ENCODE assay signal across 8 cellular contexts in genomic region chr6:31559958-31560696, GRCh38. TPM values are rescaled to one million over a fixed set of nuclear protein-coding genes. Genes with fewer than 3 reads are reported as not detected.
DNase-seq lines count a peak whose midpoint lies in the region; ATAC-seq and TF ChIP-seq lines count a peak whose summit lies in the region.

No MANE protein-coding gene starts in this region.

- H3K36me3 ChIP-seq in lung (ENCODE audit: control insufficient read depth in 2 of 2, insufficient read depth in 2 of 2, low read length in 2 of 2) (peaks cover 6 to 18% of the 10 kb centered on the region in 2 donors), aorta (ENCODE audit: control insufficient read depth in 1 of 2, insufficient read depth in 2 of 2, low read length in 1 of 2) (peaks cover 0 to 3% of the 10 kb centered on the region in 2 donors)

- peaks cover 16% of the 10 kb centered on the region for H3K36me3 Mint-ChIP-seq in central memory CD8-positive, alpha-beta T cell (ENCODE audit: insufficient read depth)

- intact Hi-C loops in aorta (cut with DNase I) = no loop called here

- H3K4me1 ChIP-seq in lung (ENCODE audit: control insufficient read depth in 2 of 2, insufficient read depth in 2 of 2, low read length in 2 of 2) (peaks cover 0 to 27% of the 10 kb centered on the region in 2 donors), aorta (ENCODE audit: control insufficient read depth in 1 of 2, insufficient read depth in 2 of 2, low read length in 2 of 2) (no peaks in the 10 kb centered on the region)

- peak overlapping the region; percentile 84 for H3K4me3 Mint-ChIP-seq in central memory CD8-positive, alpha-beta T cell

- H3K27me3 ChIP-seq in lung (ENCODE audit: control insufficient read depth, insufficient read depth) = no peaks in the 10 kb centered on the region
- no peaks in the 10 kb centered on the region for H3K27me3 ChIP-seq in aorta (ENCODE audit: control insufficient read depth in 1 of 2, insufficient read depth in 2 of 2, low read length in 1 of 2)

- DNase-seq in AG10803 (ENCODE audit: low read depth) (peak; percentile 67), lung (ENCODE audit: low spot score) (peak; percentile 65), aorta (peak; percentile 79 to 80), NCI-H1048 (lab: John Stamatoyannopoulos, UW) (no peak)
- DNase-seq in central memory CD8-positive, alpha-beta T cell (ENCODE audit: low spot score in 2 of 2) = peak in 1 of 2 donors; percentile 33

- H3K27me3 Mint-ChIP-seq in central memory CD8-positive, alpha-beta T cell = no peaks in the 10 kb centered on the region

- H3K27ac ChIP-seq in lung (ENCODE audit: low read depth in 1 of 2, low read length in 1 of 2) (peak overlapping the region; percentile 24 to 87), aorta (ENCODE audit: low read depth in 1 of 2, low read length in 2 of 2) (no peak overlapping the region)

- H3K4me3 ChIP-seq in AG10803 (ENCODE audit: low read length) (no peak overlapping the region), lung (no peak overlapping the region), aorta (ENCODE audit: low read length in 2 of 2) (no peak overlapping the region)

- no peaks in the 10 kb centered on the region for H3K9me3 ChIP-seq in lung (ENCODE audit: control insufficient read depth in 2 of 2, insufficient read depth in 1 of 2, low read length in 1 of 2)
- H3K9me3 ChIP-seq in aorta (ENCODE audit: control insufficient read depth, low read length) = no peaks in the 10 kb centered on the region

- no peaks in the 10 kb centered on the region for H3K9me3 Mint-ChIP-seq in central memory CD8-positive, alpha-beta T cell

- peak; percentile 68 for ATAC-seq in GM19023 (IDR thresholded peaks at IDR 0.05; ENCODE audit: unreplicated experiment)
- peak; percentile 63 for ATAC-seq in HG03139 (IDR thresholded peaks at IDR 0.05; ENCODE audit: unreplicated experiment)
- peak; percentile 86 for ATAC-seq in SK-N-SH treated with all-trans-retinoic acid at 6 μM for 48 hours
- peak; percentile 65 for ATAC-seq in central memory CD8-positive, alpha-beta T cell (replicated peaks; ENCODE audit: extremely low read depth, poor library complexity, severe bottlenecking)
- peak; percentile 81 for ATAC-seq in lung (ENCODE audit: insufficient read depth, low FRiP score)
- peak; percentile 67 for ATAC-seq in aorta (ENCODE audit: low FRiP score)

- H3K4me1 Mint-ChIP-seq in central memory CD8-positive, alpha-beta T cell = peaks cover 70% of the 10 kb centered on the region

- peak overlapping the region; percentile 96 for H3K27ac Mint-ChIP-seq in central memory CD8-positive, alpha-beta T cell (ENCODE audit: low read depth)

- TF ChIP-seq CTCF in AG10803 (conservative IDR thresholded peaks at IDR 0.05; ENCODE audit: low read length) (no peak), lung (IDR thresholded peaks at IDR 0.05; ENCODE audit: control extremely low read depth, extremely low read depth) (no peak)

- WGBS in lung, 2 donors = 19 to 33% methylated on average over 7 of the region's 7 CpGs
- WGBS in aorta, 2 donors = 67 to 71% methylated on average over 7 of the region's 7 CpGs

TF ChIP-seq in SK-N-SH treated with all-trans-retinoic acid at 6 μM for 48 hours, 23 proteins besides CTCF, POLR2A, EP300 and RAD21:
- TF ChIP-seq PATZ1 (CRISPR knock-in tag; IDR thresholded peaks at IDR 0.05; ENCODE audit: borderline replicate concordance) = no peak
- no peak for TF ChIP-seq ZNF8 (CRISPR knock-in tag; IDR thresholded peaks at IDR 0.05)
- no peak for TF ChIP-seq ZNF70 (CRISPR knock-in tag; IDR thresholded peaks at IDR 0.05)
- TF ChIP-seq ARNTL (CRISPR knock-in tag; IDR thresholded peaks at IDR 0.05; ENCODE audit: borderline replicate concordance, low read depth) = no peak
- no peak for TF ChIP-seq TCF4 (CRISPR knock-in tag; IDR thresholded peaks at IDR 0.05; ENCODE audit: borderline replicate concordance)
- no peak for TF ChIP-seq SNAI2 (CRISPR knock-in tag; IDR thresholded peaks at IDR 0.05)
- no peak for TF ChIP-seq ZNF565 (CRISPR knock-in tag; conservative IDR thresholded peaks at IDR 0.05; ENCODE audit: low read depth)
- TF ChIP-seq GLIS3 (CRISPR knock-in tag; IDR thresholded peaks at IDR 0.05) = no peak
- no peak for TF ChIP-seq POU6F1 (CRISPR knock-in tag; IDR thresholded peaks at IDR 0.05; ENCODE audit: borderline replicate concordance, low read depth)
- TF ChIP-seq PPARA (CRISPR knock-in tag; IDR thresholded peaks at IDR 0.05; ENCODE audit: borderline replicate concordance) = no peak
- TF ChIP-seq ISL1 (CRISPR knock-in tag; IDR thresholded peaks at IDR 0.05) = no peak
- TF ChIP-seq TSHZ2 (CRISPR knock-in tag; IDR thresholded peaks at IDR 0.05) = no peak
- no peak for TF ChIP-seq CSDC2 (CRISPR knock-in tag; IDR thresholded peaks at IDR 0.05)

RNA-seq across cellular contexts. Expression of gene LTA, which starts 12.0 kb away (rescaled TPM):
- total RNA-seq in lung (1 to 10 TPM in 1 of 2 donors, under 1 TPM in 1; 0.54 to 1.2 TPM), aorta (not detected)
- polyA plus RNA-seq in lung (under 1 TPM; 0.28 to 0.40 TPM), aorta (under 1 TPM in 1 of 2 donors, not detected in 1; 0.18 TPM)

RNA-seq across cellular contexts. Expression of gene NFKBIL1, which starts 12.7 kb away (rescaled TPM):
- total RNA-seq in lung = 10 to 100 TPM; 13.5 to 19.2 TPM
- polyA plus RNA-seq in lung = 10 to 100 TPM; 18.9 to 32.2 TPM
- total RNA-seq in aorta = 10 to 100 TPM; 16.0 to 19.8 TPM
- polyA plus RNA-seq in aorta = 10 to 100 TPM; 24.2 to 49.5 TPM

RNA-seq across cellular contexts. Expression of gene ATP6V1G2, which starts 13.7 kb away (rescaled TPM):
- 1 to 10 TPM in 1 of 2 donors, under 1 TPM in 1; 0.28 to 1.5 TPM for total RNA-seq in lung
- polyA plus RNA-seq in lung = under 1 TPM; 0.47 to 0.56 TPM
- total RNA-seq in aorta = 1 to 10 TPM; 1.3 to 1.5 TPM
- polyA plus RNA-seq in aorta = 1 to 10 TPM; 1.4 to 1.8 TPM

RNA-seq across cellular contexts. Expression of gene TNF, which starts 15.2 kb away (rescaled TPM):
- total RNA-seq in lung (1 to 10 TPM in 1 of 2 donors, under 1 TPM in 1; 0.23 to 6.6 TPM), aorta (1 to 10 TPM in 1 of 2 donors, under 1 TPM in 1; 0.66 to 1.9 TPM)
- polyA plus RNA-seq in lung (10 to 100 TPM in 1 of 2 donors, 1 to 10 TPM in 1; 1.6 to 15.7 TPM), aorta (1 to 10 TPM in 1 of 2 donors, under 1 TPM in 1; 0.23 to 1.3 TPM)

RNA-seq across cellular contexts. Expression of gene DDX39B, which starts 18.3 kb away (rescaled TPM):
- total RNA-seq in lung (100 to 1,000 TPM; 316 to 418 TPM), aorta (100 to 1,000 TPM; 235 to 270 TPM)
- polyA plus RNA-seq in lung (100 to 1,000 TPM; 318 to 354 TPM), aorta (100 to 1,000 TPM; 146 to 570 TPM)

Comparison
In these comparisons a context has a peak if more than half of its experiments do, and no peak if none do; other contexts are left out.
1. H3K27ac ChIP-seq: peak in lung (2 of 2); none in aorta (0 of 2).
2. Peak in every context shown above with its lines, with median percentiles within 50 percentile points of each other: ATAC-seq.